Comparison of ENCODE assay signal across 29 cellular contexts in the genomic region with DNA sequence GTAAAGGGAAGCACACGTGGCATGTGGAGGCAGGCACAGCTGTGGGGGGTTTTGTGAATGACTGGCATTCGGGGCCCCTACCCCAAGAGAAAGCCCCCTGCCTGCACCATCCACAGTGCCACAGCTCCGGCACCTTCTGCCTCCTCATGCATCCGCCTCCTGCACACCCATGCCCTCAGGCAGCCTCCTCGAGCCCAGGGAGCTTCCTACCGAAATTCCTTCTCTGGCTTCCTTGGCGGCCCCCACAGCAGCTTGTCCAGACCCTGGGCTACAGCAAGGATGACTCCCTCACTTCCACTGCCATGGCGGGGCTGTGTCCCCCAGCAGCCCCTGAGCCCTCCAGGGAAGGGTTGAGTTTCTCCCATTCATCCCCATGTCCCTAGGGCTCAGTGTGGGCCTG.
"Had no signal": no experiment of that assay in that cellular context is flagged by ENCODE, and none has a peak within 500 bp of the region (broad histone marks: within the 10 kb centered on the region; RNA-seq: fewer than 3 reads in every experiment).

No MANE protein-coding gene starts in this region.

- H3K27ac ChIP-seq: adrenal gland, body of pancreas, colonic mucosa, epithelial cell of prostate, esophagus squamous epithelium, gastroesophageal sphincter, WERI-Rb-1 had no signal

- FAIRE-seq: endometrium, endothelial cell of umbilical vein had no signal

- ATAC-seq: activated CD4-positive, CD25-positive, alpha-beta regulatory T cell treated with anti-CD3 and anti-CD28 coated beads, Interleukin-2, amount 50 U/mL, for 24 hours; activated CD8-positive, alpha-beta T cell treated with anti-CD3 and anti-CD28 coated beads for 36 hours; activated naive CD8-positive, alpha-beta T cell treated with anti-CD3 and anti-CD28 coated beads, Interleukin-2, amount 50 U/mL, for 24 hours; activated T-cell treated with anti-CD3 and anti-CD28 coated beads, Interleukin-2, amount 50 U/mL, for 4 hours; activated T-helper 17 cell treated with anti-CD3 and anti-CD28 coated beads, Interleukin-2, amount 50 U/mL, for 72 hours; body of pancreas; gastroesophageal sphincter; T-helper 17 cell had no signal

- H3K4me3 ChIP-seq: adrenal gland, body of pancreas, colonic mucosa, esophagus squamous epithelium, gastroesophageal sphincter had no signal

- H3K36me3 ChIP-seq: adrenal gland, colonic mucosa, gastroesophageal sphincter had no signal

- DNase-seq: activated B cell treated with CpG ODN at 0.5 μM for 24 hours; activated CD4-positive, alpha-beta T cell treated with anti-CD3 and anti-CD28 coated beads for 48 hours; activated CD4-positive, alpha-beta T cell treated with anti-CD3 and anti-CD28 coated beads, Interleukin-2, amount 50 U/mL, for 1 hour; activated CD4-positive, alpha-beta T cell treated with anti-CD3 and anti-CD28 coated beads, Interleukin-2, amount 50 U/mL, for 48 hours; activated CD8-positive, alpha-beta memory T cell treated with anti-CD3 and anti-CD28 coated beads for 24 hours; activated CD8-positive, alpha-beta T cell treated with anti-CD3 and anti-CD28 coated beads for 36 hours; activated effector memory CD4-positive, alpha-beta T cell treated with Interleukin-2 at 50 U/mL for 16 hours; activated naive CD4-positive, alpha-beta T cell treated with anti-CD3 and anti-CD28 coated beads for 36 hours; activated naive CD8-positive, alpha-beta T cell treated with anti-CD3 and anti-CD28 coated beads for 36 hours; activated naive CD8-positive, alpha-beta T cell treated with anti-CD3 and anti-CD28 coated beads, Interleukin-2, amount 50 U/mL, for 24 hours; activated T-cell treated with anti-CD3 and anti-CD28 coated beads, Interleukin-2, amount 50 U/mL, for 4 hours; adrenal gland; amygdala; aorta; body of pancreas; colonic mucosa; effector CD8-positive, alpha-beta T cell; esophagus squamous epithelium; foreskin melanocyte; T-helper 1 cell; T-helper 17 cell; T1000; WERI-Rb-1 had no signal

- H3K27me3 ChIP-seq: adrenal gland, body of pancreas, colonic mucosa had no signal

- H3K9me3 ChIP-seq: adrenal gland, body of pancreas, colonic mucosa, esophagus squamous epithelium, gastroesophageal sphincter had no signal

- H3K4me1 ChIP-seq: adrenal gland, body of pancreas, colonic mucosa, esophagus squamous epithelium, gastroesophageal sphincter had no signal
